In the genomic region with DNA sequence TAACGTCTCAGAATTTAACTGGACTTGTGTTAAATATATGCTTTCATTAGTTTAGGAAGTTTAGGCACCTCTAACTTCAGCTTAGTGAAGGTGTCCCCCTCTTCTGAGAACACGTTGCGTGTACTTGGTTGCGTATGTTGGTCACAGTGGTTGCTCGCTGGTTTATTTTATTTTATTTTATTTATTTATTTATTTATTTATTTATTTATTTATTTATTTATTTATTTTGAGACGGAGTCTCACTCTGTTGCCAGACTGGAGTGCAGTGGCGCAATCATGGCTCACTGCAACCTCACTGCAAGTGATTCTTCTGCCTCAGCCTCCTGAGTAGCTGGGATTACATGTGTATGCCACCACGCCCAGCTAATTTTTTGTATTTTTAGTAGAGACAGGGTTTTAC, we compare ENCODE assay signal across 6 cellular contexts. TPM values are rescaled to one million over a fixed set of nuclear protein-coding genes. Genes with fewer than 3 reads are reported as not detected.
A peak's percentile ranks its signal among the peaks of the same experiment; 100 is the strongest.
DNase-seq lines count a peak whose midpoint lies in the region; ATAC-seq, FAIRE-seq and TF ChIP-seq lines count a peak whose summit lies in the region.
"Not testable (repeated sequence)": the region's sequence is repeated elsewhere in the genome, so short reads cannot be mapped to it uniquely, and the experiment has no call there.

No MANE protein-coding gene starts in this region.

- ATAC-seq in A549, result not testable (repeated sequence)

- not testable (repeated sequence) for H4K20me1 ChIP-seq in Karpas-422 (ENCODE audit: insufficient read depth, low read depth, low read length)

- TF ChIP-seq RAD21 in A549 (conservative IDR thresholded peaks at IDR 0.05 in 1 of 2, IDR thresholded peaks at IDR 0.05 in 1 of 2), result not testable (repeated sequence)

- not testable (repeated sequence) for FAIRE-seq in A549 (lab: Jason Lieb, UNC)

- H3K36me3 ChIP-seq in Karpas-422 (ENCODE audit: insufficient read depth, low read length); thyroid gland: not testable (repeated sequence)

- H3K4me1 ChIP-seq in A549, result not testable (repeated sequence)
- H3K4me1 ChIP-seq in Karpas-422 (ENCODE audit: low read length), result peaks cover 70% of the 10 kb centered on the region
- H3K4me1 ChIP-seq in thyroid gland, result peaks cover 28 to 32% of the 10 kb centered on the region in 2 donors

- intact Hi-C loops in thyroid gland (cut with DNase I), result not testable (repeated sequence)

- not testable (repeated sequence) for H3K9ac ChIP-seq in Karpas-422 (ENCODE audit: low read length)

- CTCF ChIA-PET in A549 (lab: Yijun Ruan, JAX), result interaction anchor here (1.1 to 1.7 kb wide), 3 partner anchors 9 to 79 kb away, joined by 3 to 9 read pairs (median 3); no protein-coding TSS in a partner anchor

- H3K79me2 ChIP-seq in Karpas-422 (ENCODE audit: low read length), result peaks cover 27% of the 10 kb centered on the region

- H3K4me3 ChIP-seq in A549; Karpas-422 (ENCODE audit: low read length); fibroblast of villous mesenchyme (ENCODE audit: low read depth, low read length); thyroid gland (replicated peaks in 1 of 3): not testable (repeated sequence)

- DNase-seq in A549 (ENCODE audit: low read depth in 1 of 2, low spot score in 1 of 2); Karpas-422: not testable (repeated sequence)
- DNase-seq in amniotic epithelial cell (ENCODE audit: low read depth), result peak; percentile 13
- DNase-seq in fibroblast of villous mesenchyme (ENCODE audit: low read depth), result peak; percentile 13
- peak; percentile 35 for DNase-seq in mesenteric fat pad (ENCODE audit: low spot score)
- peak; percentile 44 to 55 for DNase-seq in thyroid gland

- H3K9me2 ChIP-seq in Karpas-422 (replicated peaks; ENCODE audit: insufficient read depth, low read length), result not testable (repeated sequence)

- not testable (repeated sequence) for TF ChIP-seq POLR2A in A549 (IDR thresholded peaks at IDR 0.05; ENCODE audit: low read length); thyroid gland (IDR thresholded peaks at IDR 0.05)

- H2AFZ ChIP-seq in Karpas-422 (ENCODE audit: low read length), result not testable (repeated sequence)

- not testable (repeated sequence) for TF ChIP-seq CTCF in A549 (IDR thresholded peaks at IDR 0.05); fibroblast of villous mesenchyme (IDR thresholded peaks at IDR 0.05; ENCODE audit: insufficient read depth, low read depth, low read length); thyroid gland (IDR thresholded peaks at IDR 0.05)

- TF ChIP-seq EP300 in A549 (IDR thresholded peaks at IDR 0.05), result not testable (repeated sequence)

- not testable (repeated sequence) for H3K9me3 ChIP-seq in A549; Karpas-422 (ENCODE audit: low read length); thyroid gland

- not testable (repeated sequence) for H3K27ac ChIP-seq in A549
- H3K27ac ChIP-seq in Karpas-422 (ENCODE audit: low read length), result peak overlapping the region; percentile 87
- H3K27ac ChIP-seq in thyroid gland, result peak overlapping the region; percentile 77 to 88 (median 87)

- H3K27me3 ChIP-seq in Karpas-422 (ENCODE audit: low read length); thyroid gland: not testable (repeated sequence)

- POLR2A ChIA-PET in A549 (lab: Yijun Ruan, JAX), result not testable (repeated sequence)

- H3K4me2 ChIP-seq in A549, result not testable (repeated sequence)
- H3K4me2 ChIP-seq in Karpas-422 (ENCODE audit: low read depth, low read length, poor library complexity, severe bottlenecking), result peak overlapping the region; percentile 41

- WGBS in A549 (ENCODE audit: missing lambda C conversion rate), result 92% methylated on average over 8 of the region's 8 CpGs
- WGBS in thyroid gland, 2 donors, result 80 to 81% methylated on average over 8 of the region's 8 CpGs

TF ChIP-seq in A549, 52 proteins besides CTCF, POLR2A, EP300 and RAD21:
- peak; percentile 57 for TF ChIP-seq ZC3H11A (IDR thresholded peaks at IDR 0.05)

RNA-seq across cellular contexts. Expression of gene TRAF3IP1, which starts 15.3 kb away (rescaled TPM):
- polyA plus RNA-seq in A549 (2011; rRNA removed) (10.6 and 10.9 TPM in 2 replicates), A549 (2017; fragmentation: RNase III; extraction: RNeasy Plus Mini Kit Qiagen cat#74134 plus additional on column Dnase treatment) (19.1 to 20.2 TPM (median 19.2 TPM) in 3 replicates)
- polyA plus RNA-seq in A549 (2012; cell fraction: cytosol; rRNA removed), result 10.9 and 12.1 TPM in 2 replicates
- 9.5 and 9.6 TPM in 2 replicates for polyA plus RNA-seq in A549 (2012; cell fraction: nucleus; rRNA removed)
- 8.8 and 12.3 TPM in 2 replicates for polyA minus RNA-seq in A549 (2011; rRNA and poly(A)+ RNA removed)
- total RNA-seq in Karpas-422 (2014; rRNA removed; shearing (Covaris generic); ENCODE audit: low replicate concordance), result 16.0 and 18.4 TPM in 2 replicates
- total RNA-seq in fibroblast of villous mesenchyme (7.8 and 8.4 TPM in 2 replicates), mesenteric fat pad (24.5 TPM), thyroid gland (10 to 100 TPM; 19.5 to 24.7 (median 22.2) TPM)

RNA-seq across cellular contexts. Expression of gene PER2, which starts 47.2 kb away (rescaled TPM):
- polyA plus RNA-seq in A549 (2011; rRNA removed) (8.5 and 14.4 TPM in 2 replicates), A549 (2017; fragmentation: RNase III; extraction: RNeasy Plus Mini Kit Qiagen cat#74134 plus additional on column Dnase treatment) (3.4 to 4.2 TPM (median 3.6 TPM) in 3 replicates)
- polyA plus RNA-seq in A549 (2012; cell fraction: cytosol; rRNA removed), result 3.6 and 4.8 TPM in 2 replicates
- polyA plus RNA-seq in A549 (2012; cell fraction: nucleus; rRNA removed), result 13.6 and 17.0 TPM in 2 replicates
- 48.9 and 52.8 TPM in 2 replicates for polyA minus RNA-seq in A549 (2011; rRNA and poly(A)+ RNA removed)
- 19.0 and 23.3 TPM in 2 replicates for total RNA-seq in Karpas-422 (2014; rRNA removed; shearing (Covaris generic); ENCODE audit: low replicate concordance)
- total RNA-seq in fibroblast of villous mesenchyme (4.3 and 4.5 TPM in 2 replicates), mesenteric fat pad (9.9 TPM), thyroid gland (10 to 100 TPM in 2 of 4 donors, 1 to 10 TPM in 2; 6.5 to 17.6 (median 9.6) TPM)
